Comparison of ENCODE assay signal across 8 cellular contexts in the genomic region with DNA sequence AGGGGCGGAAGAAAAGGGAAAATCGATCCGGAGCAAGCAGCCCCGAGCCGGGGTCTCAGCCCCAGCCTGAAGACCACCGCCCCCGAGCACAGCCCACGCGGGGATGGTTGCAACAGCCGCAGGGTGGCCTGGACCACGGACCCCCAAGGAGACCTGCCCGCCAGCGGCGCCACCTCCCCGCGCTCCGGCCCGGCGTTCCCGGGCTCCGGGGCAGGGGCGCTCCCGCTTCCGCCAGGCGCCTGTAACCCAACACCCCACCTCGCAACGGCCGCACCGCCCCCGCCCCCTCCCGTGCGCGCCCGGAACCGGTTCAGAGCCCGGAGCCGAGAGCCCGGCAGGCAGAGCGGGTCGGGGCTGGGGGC. TPM values are rescaled to one million over a fixed set of nuclear protein-coding genes. Genes with fewer than 3 reads are reported as not detected.
A peak's percentile ranks its signal among the peaks of the same experiment; 100 is the strongest.
DNase-seq lines count a peak whose midpoint lies in the region; ATAC-seq and TF ChIP-seq lines count a peak whose summit lies in the region.

No MANE protein-coding gene starts in this region.

- ATAC-seq in SK-N-SH treated with all-trans-retinoic acid at 6 μM for 48 hours (peak; percentile 38), body of pancreas (peak; percentile 60), GM18868 (IDR thresholded peaks at IDR 0.05; ENCODE audit: unreplicated experiment) (no peak), HG02571 (IDR thresholded peaks at IDR 0.05; ENCODE audit: unreplicated experiment) (no peak)

- H3K4me1 ChIP-seq in HAP-1 (peaks cover 9% of the 10 kb centered on the region; the same call in 1 of the 2 replicates), body of pancreas (peaks cover 53% of the 10 kb centered on the region)

- WGBS in body of pancreas, 2 donors, result 1% methylated on average over 38 of the region's 40 CpGs; no CpG with 5 or more reads in 1 of the 2 donors

- H3K27me3 ChIP-seq in HAP-1 (ENCODE audit: low read depth) (no peaks in the 10 kb centered on the region), body of pancreas (no peaks in the 10 kb centered on the region)

- peak in 1 of 7 experiments; percentile 0 for TF ChIP-seq CTCF in body of pancreas (IDR thresholded peaks at IDR 0.05)

- in situ Hi-C loops in HAP-1 (cut with MboI; ENCODE audit: low sequenced_read_pairs), result no loop called here

- intact Hi-C loops in body of pancreas (cut with DNase I), result no loop called here

- H3K4me3 ChIP-seq in HAP-1 (peak overlapping the region; percentile 95), body of pancreas (peak overlapping the region; percentile 60 to 92)

- peak overlapping the region; percentile 91 to 97 (median 93) for H3K27ac ChIP-seq in body of pancreas

- H3K36me3 ChIP-seq in HAP-1 (replicated peaks), result peaks cover 18% of the 10 kb centered on the region
- no peaks in the 10 kb centered on the region for H3K36me3 ChIP-seq in body of pancreas (replicated peaks in 1 of 2; ENCODE audit: insufficient read depth in 1 of 2, low read depth in 2 of 2)

- peak in 2 of 3 donors; percentile 41 to 76 for TF ChIP-seq POLR2A in body of pancreas (IDR thresholded peaks at IDR 0.05)

- DNase-seq in AG20443 (ENCODE audit: low spot score), result peak; percentile 61
- peak; percentile 37 to 80 for DNase-seq in HAP-1 (ENCODE audit: low spot score in 2 of 2)
- DNase-seq in body of pancreas, result peak; percentile 79 to 84 (median 81)
- DNase-seq in iris pigment epithelial cell (ENCODE audit: low read depth), result peak; percentile 64
- DNase-seq in stimulated activated CD4-positive, alpha-beta T cell treated with anti-CD3 and anti-CD28 coated beads, Interleukin-1b, Interleukin-23, amount 100 ng/mL, for 48 hours, result peak; percentile 30

- H3K9me3 ChIP-seq in HAP-1, result peaks cover 4% of the 10 kb centered on the region; the same call in 1 of the 2 replicates
- no peaks in the 10 kb centered on the region for H3K9me3 ChIP-seq in body of pancreas

TF ChIP-seq in SK-N-SH treated with all-trans-retinoic acid at 6 μM for 48 hours, 23 proteins besides CTCF, POLR2A, EP300 and RAD21:
- TF ChIP-seq TOX (CRISPR knock-in tag; IDR thresholded peaks at IDR 0.05; ENCODE audit: borderline replicate concordance), result no peak
- no peak for TF ChIP-seq GLIS3 (CRISPR knock-in tag; IDR thresholded peaks at IDR 0.05)
- no peak for TF ChIP-seq ZFP30 (CRISPR knock-in tag; IDR thresholded peaks at IDR 0.05)
- TF ChIP-seq, protein P1, sequence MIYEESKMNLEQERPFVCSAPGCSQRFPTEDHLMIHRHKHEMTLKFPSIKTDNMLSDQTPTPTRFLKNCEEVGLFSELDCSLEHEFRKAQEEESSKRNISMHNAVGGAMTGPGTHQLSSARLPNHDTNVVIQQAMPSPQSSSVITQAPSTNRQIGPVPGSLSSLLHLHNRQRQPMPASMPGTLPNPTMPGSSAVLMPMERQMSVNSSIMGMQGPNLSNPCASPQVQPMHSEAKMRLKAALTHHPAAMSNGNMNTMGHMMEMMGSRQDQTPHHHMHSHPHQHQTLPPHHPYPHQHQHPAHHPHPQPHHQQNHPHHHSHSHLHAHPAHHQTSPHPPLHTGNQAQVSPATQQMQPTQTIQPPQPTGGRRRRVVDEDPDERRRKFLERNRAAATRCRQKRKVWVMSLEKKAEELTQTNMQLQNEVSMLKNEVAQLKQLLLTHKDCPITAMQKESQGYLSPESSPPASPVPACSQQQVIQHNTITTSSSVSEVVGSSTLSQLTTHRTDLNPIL (CRISPR knock-in tag; IDR thresholded peaks at IDR 0.05; ENCODE audit: low read depth), result no peak
- TF ChIP-seq BACH2 (CRISPR knock-in tag; IDR thresholded peaks at IDR 0.05; ENCODE audit: borderline replicate concordance), result no peak
- TF ChIP-seq, protein P2, sequence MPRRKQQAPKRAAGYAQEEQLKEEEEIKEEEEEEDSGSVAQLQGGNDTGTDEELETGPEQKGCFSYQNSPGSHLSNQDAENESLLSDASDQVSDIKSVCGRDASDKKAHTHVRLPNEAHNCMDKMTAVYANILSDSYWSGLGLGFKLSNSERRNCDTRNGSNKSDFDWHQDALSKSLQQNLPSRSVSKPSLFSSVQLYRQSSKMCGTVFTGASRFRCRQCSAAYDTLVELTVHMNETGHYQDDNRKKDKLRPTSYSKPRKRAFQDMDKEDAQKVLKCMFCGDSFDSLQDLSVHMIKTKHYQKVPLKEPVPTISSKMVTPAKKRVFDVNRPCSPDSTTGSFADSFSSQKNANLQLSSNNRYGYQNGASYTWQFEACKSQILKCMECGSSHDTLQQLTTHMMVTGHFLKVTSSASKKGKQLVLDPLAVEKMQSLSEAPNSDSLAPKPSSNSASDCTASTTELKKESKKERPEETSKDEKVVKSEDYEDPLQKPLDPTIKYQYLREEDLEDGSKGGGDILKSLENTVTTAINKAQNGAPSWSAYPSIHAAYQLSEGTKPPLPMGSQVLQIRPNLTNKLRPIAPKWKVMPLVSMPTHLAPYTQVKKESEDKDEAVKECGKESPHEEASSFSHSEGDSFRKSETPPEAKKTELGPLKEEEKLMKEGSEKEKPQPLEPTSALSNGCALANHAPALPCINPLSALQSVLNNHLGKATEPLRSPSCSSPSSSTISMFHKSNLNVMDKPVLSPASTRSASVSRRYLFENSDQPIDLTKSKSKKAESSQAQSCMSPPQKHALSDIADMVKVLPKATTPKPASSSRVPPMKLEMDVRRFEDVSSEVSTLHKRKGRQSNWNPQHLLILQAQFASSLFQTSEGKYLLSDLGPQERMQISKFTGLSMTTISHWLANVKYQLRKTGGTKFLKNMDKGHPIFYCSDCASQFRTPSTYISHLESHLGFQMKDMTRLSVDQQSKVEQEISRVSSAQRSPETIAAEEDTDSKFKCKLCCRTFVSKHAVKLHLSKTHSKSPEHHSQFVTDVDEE (CRISPR knock-in tag; IDR thresholded peaks at IDR 0.05), result no peak
- TF ChIP-seq ZNF565 (CRISPR knock-in tag; conservative IDR thresholded peaks at IDR 0.05; ENCODE audit: low read depth), result no peak
- TF ChIP-seq PPARA (CRISPR knock-in tag; IDR thresholded peaks at IDR 0.05; ENCODE audit: borderline replicate concordance), result no peak
- no peak for TF ChIP-seq SNAI2 (CRISPR knock-in tag; IDR thresholded peaks at IDR 0.05)
- TF ChIP-seq CSDC2 (CRISPR knock-in tag; IDR thresholded peaks at IDR 0.05), result no peak
- no peak for TF ChIP-seq ESRRG (CRISPR knock-in tag; IDR thresholded peaks at IDR 0.05)
- TF ChIP-seq ZFP3 (CRISPR knock-in tag; IDR thresholded peaks at IDR 0.05), result no peak
- no peak for TF ChIP-seq ZNF70 (CRISPR knock-in tag; IDR thresholded peaks at IDR 0.05)
- TF ChIP-seq, protein P3, sequence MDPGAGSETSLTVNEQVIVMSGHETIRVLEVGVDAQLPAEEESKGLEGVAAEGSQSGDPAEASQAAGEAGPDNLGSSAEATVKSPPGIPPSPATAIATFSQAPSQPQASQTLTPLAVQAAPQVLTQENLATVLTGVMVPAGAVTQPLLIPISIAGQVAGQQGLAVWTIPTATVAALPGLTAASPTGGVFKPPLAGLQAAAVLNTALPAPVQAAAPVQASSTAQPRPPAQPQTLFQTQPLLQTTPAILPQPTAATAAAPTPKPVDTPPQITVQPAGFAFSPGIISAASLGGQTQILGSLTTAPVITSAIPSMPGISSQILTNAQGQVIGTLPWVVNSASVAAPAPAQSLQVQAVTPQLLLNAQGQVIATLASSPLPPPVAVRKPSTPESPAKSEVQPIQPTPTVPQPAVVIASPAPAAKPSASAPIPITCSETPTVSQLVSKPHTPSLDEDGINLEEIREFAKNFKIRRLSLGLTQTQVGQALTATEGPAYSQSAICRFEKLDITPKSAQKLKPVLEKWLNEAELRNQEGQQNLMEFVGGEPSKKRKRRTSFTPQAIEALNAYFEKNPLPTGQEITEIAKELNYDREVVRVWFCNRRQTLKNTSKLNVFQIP (CRISPR knock-in tag; IDR thresholded peaks at IDR 0.05; ENCODE audit: borderline replicate concordance, low read depth), result no peak

RNA-seq across cellular contexts. Expression of a gene that starts 0.6 kb away (rescaled TPM):
- 10 to 100 TPM; 84.8 to 93.6 TPM for total RNA-seq in body of pancreas

Comparison
In these comparisons a context has a peak if more than half of its experiments do, and no peak if none do; other contexts are left out.
1. DNase-seq: peak in every context shown above with its lines; median percentile 81 in body of pancreas; 64 in iris pigment epithelial cell; 61 in AG20443; 58 in HAP-1; 30 in stimulated activated CD4-positive, alpha-beta T cell treated with anti-CD3 and anti-CD28 coated beads, Interleukin-1b, Interleukin-23, amount 100 ng/mL, for 48 hours.
2. ATAC-seq: peak in SK-N-SH treated with all-trans-retinoic acid at 6 μM for 48 hours (single experiment) and body of pancreas (single experiment); none in GM18868 (single experiment) and HG02571 (single experiment).